Comparison of ENCODE assay signal across 21 cellular contexts in the genomic region with DNA sequence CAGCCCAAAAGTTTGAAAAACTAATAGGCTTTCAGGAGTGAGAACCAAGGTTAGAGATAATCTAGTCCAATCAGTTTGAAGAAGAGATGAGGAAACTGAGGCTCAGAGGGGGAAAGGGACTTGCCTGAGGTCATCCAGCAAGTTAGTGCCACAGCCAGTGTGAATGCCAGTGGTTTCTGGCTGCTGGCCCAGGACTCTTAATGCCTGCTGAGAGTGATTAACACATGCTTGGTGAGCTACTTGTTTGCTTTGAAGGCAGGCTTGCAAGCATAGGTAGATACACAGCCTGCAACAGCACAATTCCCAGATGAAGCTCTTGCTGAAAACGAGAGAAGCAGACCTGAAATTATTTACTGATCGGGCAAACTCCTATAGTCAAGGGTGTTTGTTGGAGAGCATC.
A peak's percentile ranks its signal among the peaks of the same experiment; 100 is the strongest.
DNase-seq lines count a peak whose midpoint lies in the region; ATAC-seq, FAIRE-seq and TF ChIP-seq lines count a peak whose summit lies in the region.
"Had no signal": no experiment of that assay in that cellular context is flagged by ENCODE, and none has a peak within 500 bp of the region (broad histone marks: within the 10 kb centered on the region; RNA-seq: fewer than 3 reads in every experiment).

No MANE protein-coding gene starts in this region.

- no peak for FAIRE-seq in bronchial epithelial cell (lab: Jason Lieb, UNC)
- FAIRE-seq: endometrium had no signal

- H3K4me3 ChIP-seq in bronchial epithelial cell (ENCODE audit: low read depth, low read length) (no peak overlapping the region), left lung (no peak overlapping the region)

- no peaks in the 10 kb centered on the region for H3K9me3 Mint-ChIP-seq in CD14-positive monocyte
- H3K9me3 Mint-ChIP-seq: activated CD8-positive, alpha-beta T cell treated with anti-CD3 and anti-CD28 coated beads for 36 hours; activated naive CD8-positive, alpha-beta T cell treated with anti-CD3 and anti-CD28 coated beads, Interleukin-2, amount 50 U/mL, for 24 hours; nephron had no signal

- H3K27me3 ChIP-seq in bronchial epithelial cell (ENCODE audit: control insufficient read depth, insufficient read depth, low read length): peaks cover 1% of the 10 kb centered on the region
- H3K27me3 ChIP-seq in left lung: peaks cover 12 to 25% of the 10 kb centered on the region in 2 donors

- no peaks in the 10 kb centered on the region for H3K9me3 ChIP-seq in left lung

- no peak overlapping the region for H3K4me3 Mint-ChIP-seq in CD14-positive monocyte
- H3K4me3 Mint-ChIP-seq: activated CD8-positive, alpha-beta T cell treated with anti-CD3 and anti-CD28 coated beads for 36 hours; activated naive CD8-positive, alpha-beta T cell treated with anti-CD3 and anti-CD28 coated beads, Interleukin-2, amount 50 U/mL, for 24 hours; B cell; nephron had no signal

- H3K36me3 Mint-ChIP-seq in CD14-positive monocyte: no peaks in the 10 kb centered on the region

- intact Hi-C loops in left lung (cut with DNase I) (no loop called here), CD14-positive monocyte (cut with micrococcal nuclease) (no loop called here)

- no peaks in the 10 kb centered on the region for H3K4me1 Mint-ChIP-seq in CD14-positive monocyte
- H3K4me1 Mint-ChIP-seq: activated naive CD8-positive, alpha-beta T cell treated with anti-CD3 and anti-CD28 coated beads, Interleukin-2, amount 50 U/mL, for 24 hours; B cell had no signal

- no peak for TF ChIP-seq CTCF in bronchial epithelial cell (IDR thresholded peaks at IDR 0.05; ENCODE audit: insufficient read depth, low read length, severe bottlenecking)
- no peak for TF ChIP-seq CTCF in left lung (IDR thresholded peaks at IDR 0.05)
- no peak for TF ChIP-seq CTCF in CD14-positive monocyte (IDR thresholded peaks at IDR 0.05)

- no peak overlapping the region for H3K27ac ChIP-seq in left lung

- DNase-seq in DMS153 treated with DMSO at 0.1 percent for 48 hours (lab: John Stamatoyannopoulos, UW; ENCODE audit: unreplicated experiment) (peak; percentile 9), NCI-H2029 treated with DMSO at 0.1 percent for 48 hours (lab: John Stamatoyannopoulos, UW) (peak; percentile 76), bronchial epithelial cell (ENCODE audit: low read depth) (peak; percentile 8), left lung (no peak), CD14-positive monocyte (ENCODE audit: low spot score) (no peak), MV-4-11 (lab: John Stamatoyannopoulos, UW) (no peak)
- no peak for DNase-seq in activated effector memory CD4-positive, alpha-beta T cell treated with Interleukin-2 at 50 U/mL for 16 hours
- DNase-seq: activated CD8-positive, alpha-beta T cell treated with anti-CD3 and anti-CD28 coated beads for 36 hours; activated naive CD8-positive, alpha-beta T cell treated with anti-CD3 and anti-CD28 coated beads, Interleukin-2, amount 50 U/mL, for 24 hours; caudate nucleus; foreskin melanocyte; GOT3; mammary epithelial cell; NCI-H526; substantia nigra; SW 1271 had no signal

- no peaks in the 10 kb centered on the region for H3K36me3 ChIP-seq in bronchial epithelial cell (ENCODE audit: control insufficient read depth, insufficient read depth, low read length)
- no peaks in the 10 kb centered on the region for H3K36me3 ChIP-seq in left lung

- ATAC-seq in left lung (peak; percentile 50), HG03039 (IDR thresholded peaks at IDR 0.05; ENCODE audit: unreplicated experiment) (no peak)
- ATAC-seq: activated CD8-positive, alpha-beta T cell treated with anti-CD3 and anti-CD28 coated beads for 36 hours; activated naive CD8-positive, alpha-beta T cell treated with anti-CD3 and anti-CD28 coated beads, Interleukin-2, amount 50 U/mL, for 24 hours; Panc1 had no signal

- H3K4me1 ChIP-seq in left lung: no peaks in the 10 kb centered on the region

- H3K27me3 Mint-ChIP-seq in CD14-positive monocyte (ENCODE audit: low read depth in 3 of 3): peaks cover 5 to 13% (median 10%) of the 10 kb centered on the region in 3 donors

- no peak overlapping the region for H3K27ac Mint-ChIP-seq in CD14-positive monocyte
- H3K27ac Mint-ChIP-seq: activated CD8-positive, alpha-beta T cell treated with anti-CD3 and anti-CD28 coated beads for 36 hours; activated naive CD8-positive, alpha-beta T cell treated with anti-CD3 and anti-CD28 coated beads, Interleukin-2, amount 50 U/mL, for 24 hours; B cell; nephron had no signal

Comparison
In these comparisons a context has a peak if more than half of its experiments do, and no peak if none do; other contexts are left out.
1. DNase-seq: peak in DMS153 treated with DMSO at 0.1 percent for 48 hours (single experiment), NCI-H2029 treated with DMSO at 0.1 percent for 48 hours (single experiment) and bronchial epithelial cell (single experiment); none in left lung (0 of 2), CD14-positive monocyte (single experiment), activated effector memory CD4-positive, alpha-beta T cell treated with Interleukin-2 at 50 U/mL for 16 hours (single experiment) and MV-4-11 (single experiment).